ENCODE assay signal across 1 cellular context in the genomic region with DNA sequence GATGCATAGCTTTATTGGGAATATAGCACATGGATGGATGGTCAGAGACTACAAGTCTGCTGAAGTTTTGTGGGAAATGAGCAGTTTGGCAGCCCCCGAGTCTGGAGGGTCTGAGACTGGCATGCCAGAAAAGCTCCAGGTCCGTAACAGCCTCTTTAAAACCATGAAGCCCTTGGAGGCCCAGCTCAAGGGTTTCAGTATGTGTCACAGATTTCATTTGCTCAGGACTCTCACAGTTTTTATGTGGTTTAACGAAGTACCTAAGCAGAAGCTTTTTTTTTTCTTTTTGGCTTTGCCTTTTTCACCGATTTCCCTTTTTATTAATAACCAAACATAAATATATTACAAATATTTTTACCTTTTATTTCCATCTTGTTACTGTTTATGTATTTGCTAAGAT.
TF ChIP-seq lines count a peak whose summit lies in the region.

No MANE protein-coding gene starts in this region.

TF ChIP-seq in WTC11, 78 proteins besides CTCF, POLR2A, EP300 and RAD21 (continued from another document):
- TF ChIP-seq, protein P1, sequence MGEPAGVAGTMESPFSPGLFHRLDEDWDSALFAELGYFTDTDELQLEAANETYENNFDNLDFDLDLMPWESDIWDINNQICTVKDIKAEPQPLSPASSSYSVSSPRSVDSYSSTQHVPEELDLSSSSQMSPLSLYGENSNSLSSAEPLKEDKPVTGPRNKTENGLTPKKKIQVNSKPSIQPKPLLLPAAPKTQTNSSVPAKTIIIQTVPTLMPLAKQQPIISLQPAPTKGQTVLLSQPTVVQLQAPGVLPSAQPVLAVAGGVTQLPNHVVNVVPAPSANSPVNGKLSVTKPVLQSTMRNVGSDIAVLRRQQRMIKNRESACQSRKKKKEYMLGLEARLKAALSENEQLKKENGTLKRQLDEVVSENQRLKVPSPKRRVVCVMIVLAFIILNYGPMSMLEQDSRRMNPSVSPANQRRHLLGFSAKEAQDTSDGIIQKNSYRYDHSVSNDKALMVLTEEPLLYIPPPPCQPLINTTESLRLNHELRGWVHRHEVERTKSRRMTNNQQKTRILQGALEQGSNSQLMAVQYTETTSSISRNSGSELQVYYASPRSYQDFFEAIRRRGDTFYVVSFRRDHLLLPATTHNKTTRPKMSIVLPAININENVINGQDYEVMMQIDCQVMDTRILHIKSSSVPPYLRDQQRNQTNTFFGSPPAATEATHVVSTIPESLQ (CRISPR knock-in tag; IDR thresholded peaks at IDR 0.05) = no peak
- TF ChIP-seq ZNF423 (CRISPR knock-in tag; IDR thresholded peaks at IDR 0.05) = no peak
